ENCODE assay signal across 8 cellular contexts in the genomic region with DNA sequence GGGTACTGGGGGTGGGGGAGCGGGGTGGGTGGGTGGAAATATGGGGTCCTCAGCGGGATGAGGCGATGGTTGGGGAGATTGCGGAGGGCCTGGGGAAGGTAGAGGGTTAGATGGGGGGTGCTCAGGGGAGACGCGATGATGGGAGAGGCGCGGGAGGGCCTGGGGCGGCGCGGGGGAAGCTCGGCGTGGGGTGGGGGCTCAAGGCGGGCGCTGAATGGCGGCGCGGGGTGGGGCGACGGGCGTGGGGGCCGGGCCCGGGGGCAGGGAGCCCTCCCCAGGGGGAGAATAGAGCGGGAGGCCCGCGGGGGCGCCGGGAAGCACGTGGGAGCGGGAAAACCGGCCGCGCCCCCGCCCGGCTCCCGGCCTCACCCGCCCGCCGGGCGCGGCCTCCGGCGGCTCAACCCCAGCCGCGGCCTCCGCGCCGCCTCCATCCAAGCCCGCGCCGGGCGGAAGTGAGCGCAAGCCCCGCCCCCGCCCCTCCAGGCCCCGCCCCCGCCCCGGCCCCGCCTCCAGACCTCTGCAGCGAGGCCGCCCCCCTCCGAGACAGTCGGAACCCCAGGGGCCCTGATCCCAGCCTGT. TPM values are rescaled to one million over a fixed set of nuclear protein-coding genes. Genes with fewer than 3 reads are reported as not detected.
A peak's percentile ranks its signal among the peaks of the same experiment; 100 is the strongest.
DNase-seq lines count a peak whose midpoint lies in the region; ATAC-seq and TF ChIP-seq lines count a peak whose summit lies in the region.

Gene FAAP20, minus strand, starts transcription at position 454 of the 579 bp plus-strand sequence. Its CDS starts 23 bp downstream, at position 431.

- peaks cover 24% of the 10 kb centered on the region for H3K4me1 Mint-ChIP-seq in CD14-positive monocyte
- H3K4me1 Mint-ChIP-seq in activated naive CD8-positive, alpha-beta T cell treated with anti-CD3 and anti-CD28 coated beads, Interleukin-2, amount 10 ng/mL, durations not matched to agents 7 days and 5 days, result peaks cover 12% of the 10 kb centered on the region

- H4K12ac ChIP-seq in trophoblast cell (ENCODE audit: low read depth, low read length), result peak within 1 kb of the TSS; percentile 76

- H3K4me2 ChIP-seq in PC-9 (peak within 1 kb of the TSS; percentile 78), trophoblast cell (ENCODE audit: low read length) (peak within 1 kb of the TSS; percentile 81)

- H3F3A ChIP-seq in PC-9 (ENCODE audit: insufficient read depth, low read depth), result peaks cover 5% of the 10 kb centered on the region

- H3K4me1 ChIP-seq in PC-9 (replicated peaks; ENCODE audit: insufficient read depth) (peaks cover 4% of the 10 kb centered on the region), cardiac muscle cell (ENCODE audit: low read depth) (peaks cover 49% of the 10 kb centered on the region), trophoblast cell (ENCODE audit: control insufficient read depth in 1 of 2, insufficient read depth in 2 of 2, low read length in 2 of 2) (peaks cover 29 to 36% of the 10 kb centered on the region in 2 experiments), aorta (ENCODE audit: control insufficient read depth in 1 of 2, insufficient read depth in 2 of 2, low read length in 2 of 2) (no peaks in the 10 kb centered on the region)

- peak within 1 kb of the TSS; percentile 41 for H3K4ac ChIP-seq in trophoblast cell (ENCODE audit: low read depth, low read length)

- H3K14ac ChIP-seq in trophoblast cell (ENCODE audit: low read length), result peak within 1 kb of the TSS; percentile 70

- no peak within 1 kb of the TSS for H3K23ac ChIP-seq in trophoblast cell (ENCODE audit: low read length)

- intact Hi-C loops in CD14-positive monocyte (cut with micrococcal nuclease), result loop anchor here (2.0 to 10.0 kb wide), 4 partner anchors 62 to 350 kb away; no protein-coding TSS in a partner anchor
- intact Hi-C loops in PC-9 (cut with micrococcal nuclease; ENCODE audit: unreplicated experiment), result loop anchor here (10.0 kb wide), 1 partner anchor 1230 kb away; no protein-coding TSS in a partner anchor
- intact Hi-C loops in aorta (cut with DNase I), result loop anchor here (2.0 to 10.0 kb wide), 4 partner anchors 186 to 393 kb away; partner anchors contain the start of genes PANK4 (in 1 of the 2) and PRXL2B (in 1 of the 2)

- peak within 1 kb of the TSS; percentile 29 for H2BK12ac ChIP-seq in trophoblast cell (ENCODE audit: low read length)

- no CpG with 5 or more reads among the region's 63 CpGs for WGBS in trophoblast cell (ENCODE audit: extremely low coverage, insufficient coverage, insufficient read length)
- 2 to 5% methylated on average over 20 to 63 of the region's 63 CpGs for WGBS in aorta, 2 donors

- ATAC-seq in HG03103 (IDR thresholded peaks at IDR 0.05; ENCODE audit: low read depth, unreplicated experiment) (peak; percentile 44), aorta (ENCODE audit: low FRiP score) (peak; percentile 66)
- ATAC-seq in activated naive CD8-positive, alpha-beta T cell treated with anti-CD3 and anti-CD28 coated beads, Interleukin-2, amount 10 ng/mL, durations not matched to agents 7 days and 5 days (ENCODE audit: low read depth), result peak; percentile 30

- peaks cover 23% of the 10 kb centered on the region for H3K79me1 ChIP-seq in trophoblast cell (ENCODE audit: low read length)

- no peak for TF ChIP-seq CTCF in CD14-positive monocyte (IDR thresholded peaks at IDR 0.05)
- no peak for TF ChIP-seq CTCF in PC-9 (conservative IDR thresholded peaks at IDR 0.05)
- no peak for TF ChIP-seq CTCF in cardiac muscle cell (IDR thresholded peaks at IDR 0.05; ENCODE audit: low read depth, low read length)

- peak within 1 kb of the TSS; percentile 76 to 95 (median 90) for H3K27ac Mint-ChIP-seq in CD14-positive monocyte
- peak within 1 kb of the TSS; percentile 92 for H3K27ac Mint-ChIP-seq in activated naive CD8-positive, alpha-beta T cell treated with anti-CD3 and anti-CD28 coated beads, Interleukin-2, amount 10 ng/mL, durations not matched to agents 7 days and 5 days

- no peak within 1 kb of the TSS for H3K27ac ChIP-seq in PC-9
- H3K27ac ChIP-seq in cardiac muscle cell, result peak within 1 kb of the TSS; percentile 66
- H3K27ac ChIP-seq in trophoblast cell (ENCODE audit: low read depth, low read length), result peak within 1 kb of the TSS; percentile 88
- peak within 1 kb of the TSS; percentile 10 to 41 for H3K27ac ChIP-seq in aorta (ENCODE audit: low read depth in 1 of 2, low read length in 2 of 2)

- peak within 1 kb of the TSS; percentile 87 for H4K91ac ChIP-seq in trophoblast cell (ENCODE audit: low read depth, low read length)

- DNase-seq in CD14-positive monocyte (ENCODE audit: low spot score), result no peak
- no peak for DNase-seq in PC-9
- no peak for DNase-seq in activated naive CD8-positive, alpha-beta T cell treated with anti-CD3 and anti-CD28 coated beads, Interleukin-2, amount 10 ng/mL, durations not matched to agents 7 days and 5 days
- peak; percentile 76 to 82 for DNase-seq in cardiac muscle cell (ENCODE audit: low read depth in 1 of 2, low spot score in 1 of 2)
- DNase-seq in trophoblast cell, result peak; percentile 42 to 70
- DNase-seq in aorta, result no peak

- H3K18ac ChIP-seq in trophoblast cell (ENCODE audit: low read length), result peak within 1 kb of the TSS; percentile 60

- H2BK5ac ChIP-seq in trophoblast cell (ENCODE audit: low read depth, low read length, poor library complexity), result peak within 1 kb of the TSS; percentile 32

- H3K9me3 Mint-ChIP-seq in CD14-positive monocyte, result no peaks in the 10 kb centered on the region
- H3K9me3 Mint-ChIP-seq in activated naive CD8-positive, alpha-beta T cell treated with anti-CD3 and anti-CD28 coated beads, Interleukin-2, amount 10 ng/mL, durations not matched to agents 7 days and 5 days, result no peaks in the 10 kb centered on the region

- H2AFZ ChIP-seq in PC-9 (peak within 1 kb of the TSS; percentile 79), trophoblast cell (ENCODE audit: insufficient read depth, low read length, poor library complexity) (peak within 1 kb of the TSS; percentile 0)

- CTCF ChIA-PET in PC-9 (lab: Charles Lee), result interaction anchor here (0.6 to 2.1 kb wide), 6 partner anchors 10 to 1422 kb away, joined by 3 to 15 read pairs (median 5); partner anchors contain the start of genes MORN1 and RER1

- no peaks in the 10 kb centered on the region for H4K20me1 ChIP-seq in PC-9 (ENCODE audit: insufficient read depth)

- H3K4me3 ChIP-seq in PC-9, result peak within 1 kb of the TSS; percentile 60
- peak within 1 kb of the TSS; percentile 69 for H3K4me3 ChIP-seq in cardiac muscle cell
- H3K4me3 ChIP-seq in trophoblast cell (ENCODE audit: low read depth, low read length), result peak within 1 kb of the TSS; percentile 70
- H3K4me3 ChIP-seq in aorta (ENCODE audit: low read length in 2 of 2), result peak within 1 kb of the TSS; percentile 19 to 32

- peak within 1 kb of the TSS; percentile 85 for H2AK5ac ChIP-seq in trophoblast cell (ENCODE audit: low read length)

- peak; percentile 78 for TF ChIP-seq POLR2A in GM18951 (IDR thresholded peaks at IDR 0.05; ENCODE audit: extremely low read depth, insufficient read depth, insufficient read length)

- BruUV-seq in PC-9 (replicated peaks; lab: Mats Ljungman, UMichigan), result no TSS peak

- H2BK120ac ChIP-seq in trophoblast cell (ENCODE audit: insufficient read depth, low read length, poor library complexity), result peak within 1 kb of the TSS; percentile 70

- H3K9me2 ChIP-seq in PC-9 (ENCODE audit: insufficient read depth), result no peaks in the 10 kb centered on the region

- H3K27me3 Mint-ChIP-seq in CD14-positive monocyte (ENCODE audit: low read depth in 3 of 3), result peaks cover 0 to 2% (median 1%) of the 10 kb centered on the region in 3 donors
- no peaks in the 10 kb centered on the region for H3K27me3 Mint-ChIP-seq in activated naive CD8-positive, alpha-beta T cell treated with anti-CD3 and anti-CD28 coated beads, Interleukin-2, amount 10 ng/mL, durations not matched to agents 7 days and 5 days

- peaks cover 3 to 9% of the 10 kb centered on the region in 2 donors for H3K36me3 Mint-ChIP-seq in CD14-positive monocyte
- no peaks in the 10 kb centered on the region for H3K36me3 Mint-ChIP-seq in activated naive CD8-positive, alpha-beta T cell treated with anti-CD3 and anti-CD28 coated beads, Interleukin-2, amount 10 ng/mL, durations not matched to agents 7 days and 5 days

- peak within 1 kb of the TSS; percentile 54 for H3K9ac ChIP-seq in trophoblast cell (ENCODE audit: low read length)

- H3K79me2 ChIP-seq in PC-9 (ENCODE audit: low read depth) (no peaks in the 10 kb centered on the region), trophoblast cell (ENCODE audit: control insufficient read depth, insufficient read depth, low read length, poor library complexity) (peaks cover 9% of the 10 kb centered on the region)

- in situ Hi-C loops in GM18951 (cut with MboI; ENCODE audit: low sequenced_read_pairs, unreplicated experiment), result loop anchor here (25.0 kb wide), 2 partner anchors 368 to 593 kb away; partner anchors contain the start of gene TNFRSF14

- peak within 1 kb of the TSS; percentile 78 to 84 for H3K4me3 Mint-ChIP-seq in CD14-positive monocyte
- H3K4me3 Mint-ChIP-seq in activated naive CD8-positive, alpha-beta T cell treated with anti-CD3 and anti-CD28 coated beads, Interleukin-2, amount 10 ng/mL, durations not matched to agents 7 days and 5 days, result peak within 1 kb of the TSS; percentile 84

- H3K36me3 ChIP-seq in PC-9 (ENCODE audit: low read depth), result no peaks in the 10 kb centered on the region
- no peaks in the 10 kb centered on the region for H3K36me3 ChIP-seq in cardiac muscle cell
- peaks cover 4 to 9% of the 10 kb centered on the region in 2 experiments for H3K36me3 ChIP-seq in trophoblast cell (ENCODE audit: control insufficient read depth in 1 of 2, insufficient read depth in 2 of 2, low read length in 2 of 2)
- H3K36me3 ChIP-seq in aorta (ENCODE audit: control insufficient read depth in 1 of 2, insufficient read depth in 2 of 2, low read length in 1 of 2), result no peaks in the 10 kb centered on the region

- H3K9me3 ChIP-seq in PC-9 (ENCODE audit: insufficient read depth, low read depth) (no peaks in the 10 kb centered on the region), cardiac muscle cell (ENCODE audit: low read depth) (no peaks in the 10 kb centered on the region), trophoblast cell (ENCODE audit: insufficient read depth, low read depth, low read length) (peaks cover 3% of the 10 kb centered on the region), aorta (ENCODE audit: control insufficient read depth, low read length) (no peaks in the 10 kb centered on the region)

- H3K27me3 ChIP-seq in PC-9 (ENCODE audit: insufficient read depth, low read depth) (no peaks in the 10 kb centered on the region), cardiac muscle cell (no peaks in the 10 kb centered on the region), trophoblast cell (ENCODE audit: insufficient read depth, low read length) (no peaks in the 10 kb centered on the region), aorta (ENCODE audit: control insufficient read depth in 1 of 2, insufficient read depth in 2 of 2, low read length in 1 of 2) (no peaks in the 10 kb centered on the region)

- H4K8ac ChIP-seq in trophoblast cell (ENCODE audit: low read depth, low read length), result peak within 1 kb of the TSS; percentile 88

- POLR2A ChIA-PET in PC-9 (lab: Charles Lee; ENCODE audit: unreplicated experiment), result interaction anchor here (0.8 kb wide), 1 partner anchor 211 kb away, joined by 8 read pairs; no protein-coding TSS in a partner anchor
- POLR2A ChIA-PET in activated naive CD8-positive, alpha-beta T cell treated with anti-CD3 and anti-CD28 coated beads, Interleukin-2, amount 10 ng/mL, durations not matched to agents 7 days and 5 days (lab: Charles Lee), result interaction anchor here (0.6 to 3.9 kb wide), 23 partner anchors 11 to 417 kb away, joined by 3 to 63 read pairs (median 4); partner anchors contain the start of genes MORN1, PEX10, PRXL2B and RER1

RNA-seq across cellular contexts. Expression of gene FAAP20, which starts in this region (rescaled TPM):
- polyA plus RNA-seq in CD14-positive monocyte (10 to 100 TPM; 35.1 to 49.3 TPM), cardiac muscle cell (188 and 219 TPM in 2 replicates), aorta (100 to 1,000 TPM in 1 of 2 donors, 10 to 100 TPM in 1; 61.2 to 124 TPM)
- total RNA-seq in PC-9 (2021) (72.1 and 97.1 TPM in 2 replicates), cardiac muscle cell (109 and 130 TPM in 2 replicates), aorta (10 to 100 TPM; 49.0 to 59.9 TPM)
- 10 to 100 TPM; 59.0 to 61.0 TPM for total RNA-seq in activated naive CD8-positive, alpha-beta T cell treated with anti-CD3 and anti-CD28 coated beads, Interleukin-2, amount 10 ng/mL, durations not matched to agents 7 days and 5 days
- polyA plus RNA-seq in trophoblast cell (2013), result 85.8 and 86.1 TPM in 2 replicates

Comparison
In these comparisons a context has a peak if more than half of its experiments do, and no peak if none do; other contexts are left out.
1. DNase-seq: peak in cardiac muscle cell (2 of 2) and trophoblast cell (2 of 2); none in CD14-positive monocyte (single experiment), PC-9 (0 of 2), activated naive CD8-positive, alpha-beta T cell treated with anti-CD3 and anti-CD28 coated beads, Interleukin-2, amount 10 ng/mL, durations not matched to agents 7 days and 5 days (single experiment) and aorta (0 of 2).
2. Peak in every context shown above with its lines, with median percentiles within 50 percentile points of each other: ATAC-seq and H3K4me3 ChIP-seq.